Comparison of ENCODE assay signal across 12 cellular contexts in genomic region chr6:79170915-79171314, GRCh38.
DNase-seq lines count a peak whose midpoint lies in the region; TF ChIP-seq lines count a peak whose summit lies in the region.
"Had no signal": no experiment of that assay in that cellular context is flagged by ENCODE, and none has a peak within 500 bp of the region (broad histone marks: within the 10 kb centered on the region; RNA-seq: fewer than 3 reads in every experiment).

No MANE protein-coding gene starts in this region.

- TF ChIP-seq POLR2A in tibial nerve (IDR thresholded peaks at IDR 0.05): no peak

- no peak for TF ChIP-seq EP300 in tibial nerve (IDR thresholded peaks at IDR 0.05)

- H3K4me1 ChIP-seq in fibroblast of lung (ENCODE audit: control insufficient read depth, extremely low read depth, insufficient read depth, low read length) (peaks cover 3% of the 10 kb centered on the region), tibial nerve (peaks cover 0 to 9% (median 0%) of the 10 kb centered on the region in 4 donors)

- H3K9ac ChIP-seq in fibroblast of lung (ENCODE audit: insufficient read depth, low read length): no peak overlapping the region

- no peak overlapping the region for H2AFZ ChIP-seq in fibroblast of lung (ENCODE audit: low read length)

- no peaks in the 10 kb centered on the region for H4K20me1 ChIP-seq in fibroblast of lung (ENCODE audit: control insufficient read depth, extremely low read depth, insufficient read depth, low read length)

- TF ChIP-seq CTCF in fibroblast of lung (conservative IDR thresholded peaks at IDR 0.05 in 1 of 2, IDR thresholded peaks at IDR 0.05 in 1 of 2; ENCODE audit: low read depth in 1 of 2, low read length in 2 of 2) (no peak), retinal pigment epithelial cell (conservative IDR thresholded peaks at IDR 0.05; ENCODE audit: low read depth, low read length) (no peak), tibial nerve (IDR thresholded peaks at IDR 0.05) (no peak)

- H3K27me3 ChIP-seq in fibroblast of lung (ENCODE audit: control insufficient read depth, insufficient read depth, low read length): no peaks in the 10 kb centered on the region
- H3K27me3 ChIP-seq in tibial nerve: no peaks in the 10 kb centered on the region
- H3K27me3 ChIP-seq: MG63, tibial artery had no signal

- H3K79me2 ChIP-seq in fibroblast of lung (ENCODE audit: control insufficient read depth, insufficient read depth, low read length): no peaks in the 10 kb centered on the region

- H3K9me3 ChIP-seq in fibroblast of lung (ENCODE audit: control insufficient read depth, insufficient read depth, low read depth, low read length): no peaks in the 10 kb centered on the region
- H3K9me3 ChIP-seq in tibial nerve: peaks cover 0 to 4% (median 0%) of the 10 kb centered on the region in 4 donors
- H3K9me3 ChIP-seq: tibial artery had no signal

- peak; percentile 42 for DNase-seq in NCI-H1417 treated with DMSO at 0.1 percent for 48 hours (lab: John Stamatoyannopoulos, UW)
- DNase-seq in NCI-H774 (lab: John Stamatoyannopoulos, UW): peak; percentile 70
- peak; percentile 16 to 90 for DNase-seq in fibroblast of lung (ENCODE audit: low read depth in 2 of 2)
- DNase-seq in retinal pigment epithelial cell (ENCODE audit: low read depth): peak; percentile 22
- no peak for DNase-seq in tibial nerve (ENCODE audit: low spot score in 2 of 2)
- DNase-seq in Kasumi-1 (lab: John Stamatoyannopoulos, UW): no peak
- no peak for DNase-seq in effector CD8-positive, alpha-beta T cell (lab: John Stamatoyannopoulos, UW)
- DNase-seq: activated CD4-positive, alpha-beta T cell treated with anti-CD3 and anti-CD28 coated beads, Interleukin-2, amount 50 U/mL, for 1 hour; activated naive CD4-positive, alpha-beta T cell; MG63; T-cell; tibial artery had no signal

- H3K27ac ChIP-seq in fibroblast of lung (ENCODE audit: insufficient read depth, low read length) (no peak overlapping the region), tibial nerve (no peak overlapping the region)
- H3K27ac ChIP-seq: tibial artery had no signal

- H3K4me3 ChIP-seq in fibroblast of lung (replicated peaks in 1 of 4; ENCODE audit: control extremely low read depth in 1 of 4, insufficient read depth in 1 of 4, low read depth in 3 of 4, low read length in 4 of 4) (no peak overlapping the region), retinal pigment epithelial cell (ENCODE audit: low read length) (no peak overlapping the region), tibial nerve (no peak overlapping the region)
- H3K4me3 ChIP-seq: MG63, tibial artery had no signal

- no peak overlapping the region for H3K4me2 ChIP-seq in fibroblast of lung (ENCODE audit: extremely low read depth, insufficient read depth, low read length)

- no peaks in the 10 kb centered on the region for H3K36me3 ChIP-seq in fibroblast of lung (ENCODE audit: control insufficient read depth, insufficient read depth, low read length)
- H3K36me3 ChIP-seq in tibial nerve: no peaks in the 10 kb centered on the region
- H3K36me3 ChIP-seq: MG63, tibial artery had no signal

- WGBS in tibial nerve, 2 donors: 59 to 62% methylated on average over 3 of the region's 3 CpGs

Comparison
In these comparisons a context has a peak if more than half of its experiments do, and no peak if none do; other contexts are left out.
1. DNase-seq: peak in NCI-H1417 treated with DMSO at 0.1 percent for 48 hours (single experiment), NCI-H774 (single experiment), fibroblast of lung (2 of 2) and retinal pigment epithelial cell (single experiment); none in tibial nerve (0 of 2), Kasumi-1 (0 of 2) and effector CD8-positive, alpha-beta T cell (single experiment).